In genomic region chr7:18320971-18321567, GRCh38 we compare ENCODE assay signal across 8 cellular contexts.
A peak's percentile ranks its signal among the peaks of the same experiment; 100 is the strongest.
DNase-seq lines count a peak whose midpoint lies in the region; ATAC-seq lines count a peak whose summit lies in the region.

No MANE protein-coding gene starts in this region.

- peak; percentile 69 for ATAC-seq in GM21619 (IDR thresholded peaks at IDR 0.05; ENCODE audit: unreplicated experiment)
- peak; percentile 83 to 87 for ATAC-seq in stimulated activated naive B cell treated with anti-CD40 and anti-IgM and Interleukin-4, amounts not matched to agents 10 μg/mL and 1 μg/mL and 100 μg/mL, for 72 hours (replicated peaks)

- H3K4me3 Mint-ChIP-seq in stimulated activated naive B cell treated with anti-CD40 and anti-IgM and Interleukin-4, amounts not matched to agents 10 μg/mL and 1 μg/mL and 100 μg/mL, for 72 hours, result no peak overlapping the region

- peaks cover 17 to 64% of the 10 kb centered on the region in 2 donors for H3K4me1 Mint-ChIP-seq in stimulated activated naive B cell treated with anti-CD40 and anti-IgM and Interleukin-4, amounts not matched to agents 10 μg/mL and 1 μg/mL and 100 μg/mL, for 72 hours

- peaks cover 0 to 7% of the 10 kb centered on the region in 2 donors for H3K36me3 Mint-ChIP-seq in stimulated activated naive B cell treated with anti-CD40 and anti-IgM and Interleukin-4, amounts not matched to agents 10 μg/mL and 1 μg/mL and 100 μg/mL, for 72 hours

- peaks cover 0 to 1% of the 10 kb centered on the region in 2 donors for H3K9me3 Mint-ChIP-seq in stimulated activated naive B cell treated with anti-CD40 and anti-IgM and Interleukin-4, amounts not matched to agents 10 μg/mL and 1 μg/mL and 100 μg/mL, for 72 hours

- H3K27ac Mint-ChIP-seq in stimulated activated naive B cell treated with anti-CD40 and anti-IgM and Interleukin-4, amounts not matched to agents 10 μg/mL and 1 μg/mL and 100 μg/mL, for 72 hours, result peak overlapping the region; percentile 81

- DNase-seq in SHP77 (lab: John Stamatoyannopoulos, UW), result peak; percentile 30 to 44
- no peak for DNase-seq in SHP77 treated with DMSO at 0.1 percent for 48 hours (lab: John Stamatoyannopoulos, UW)
- DNase-seq in HuH-7.5 (ENCODE audit: low spot score), result peak; percentile 12
- peak; percentile 60 for DNase-seq in SKM-1 (lab: John Stamatoyannopoulos, UW; ENCODE audit: unreplicated experiment)
- DNase-seq in glomerular endothelial cell (ENCODE audit: extremely low read depth, low read depth, low spot score), result peak; percentile 37
- no peak for DNase-seq in stimulated activated naive B cell treated with anti-CD40 and anti-IgM and Interleukin-4, amounts not matched to agents 10 μg/mL and 1 μg/mL and 100 μg/mL, for 72 hours
- no peak for DNase-seq in HPDE6-E6E7 (ENCODE audit: extremely low spot score)

- H3K27me3 Mint-ChIP-seq in stimulated activated naive B cell treated with anti-CD40 and anti-IgM and Interleukin-4, amounts not matched to agents 10 μg/mL and 1 μg/mL and 100 μg/mL, for 72 hours, result no peaks in the 10 kb centered on the region

Comparison
In these comparisons a context has a peak if more than half of its experiments do, and no peak if none do; other contexts are left out.
1. DNase-seq: peak in SHP77 (2 of 2), HuH-7.5 (single experiment), SKM-1 (single experiment) and glomerular endothelial cell (single experiment); none in SHP77 treated with DMSO at 0.1 percent for 48 hours (single experiment), stimulated activated naive B cell treated with anti-CD40 and anti-IgM and Interleukin-4, amounts not matched to agents 10 μg/mL and 1 μg/mL and 100 μg/mL, for 72 hours (single experiment) and HPDE6-E6E7 (single experiment).